Comparison of ENCODE assay signal across 8 cellular contexts in genomic region chr2:119678021-119678656, GRCh38. TPM values are rescaled to one million over a fixed set of nuclear protein-coding genes. Genes with fewer than 3 reads are reported as not detected.
A peak's percentile ranks its signal among the peaks of the same experiment; 100 is the strongest.
DNase-seq lines count a peak whose midpoint lies in the region; ATAC-seq and TF ChIP-seq lines count a peak whose summit lies in the region.

No MANE protein-coding gene starts in this region.

- H3K4me3 Mint-ChIP-seq in IgD-negative memory B cell (peak overlapping the region; percentile 82 to 96 (median 94)), progenitor cell of endocrine pancreas (ENCODE audit: low read depth) (peak overlapping the region; percentile 87)

- no peaks in the 10 kb centered on the region for H3F3A ChIP-seq in smooth muscle cell (ENCODE audit: low read depth)

- H3K9me3 ChIP-seq in OCI-LY3 (ENCODE audit: insufficient read depth, low read length): no peaks in the 10 kb centered on the region
- H3K9me3 ChIP-seq in mammary epithelial cell (replicated peaks; ENCODE audit: insufficient read depth, low read length): no peaks in the 10 kb centered on the region
- no peaks in the 10 kb centered on the region for H3K9me3 ChIP-seq in smooth muscle cell (replicated peaks; ENCODE audit: low read depth)

- H3K4me3 ChIP-seq in OCI-LY3 (ENCODE audit: low read length) (peak overlapping the region; percentile 92), mammary epithelial cell (replicated peaks in 1 of 3; ENCODE audit: insufficient read depth in 1 of 3, low read depth in 2 of 3, low read length in 3 of 3) (peak overlapping the region in 2 of 3 experiments; percentile 1 to 89), smooth muscle cell (no peak overlapping the region)

- peak overlapping the region; percentile 82 to 89 (median 86) for H3K27ac Mint-ChIP-seq in IgD-negative memory B cell
- peak overlapping the region; percentile 56 for H3K27ac Mint-ChIP-seq in progenitor cell of endocrine pancreas

- DNase-seq in mammary epithelial cell (no peak), progenitor cell of endocrine pancreas (ENCODE audit: low spot score, unreplicated experiment) (no peak), smooth muscle cell (lab: John Stamatoyannopoulos, UW; ENCODE audit: unreplicated experiment) (no peak), T1000 (lab: John Stamatoyannopoulos, UW) (no peak)

- H3K4me1 Mint-ChIP-seq in IgD-negative memory B cell (peaks cover 16 to 23% (median 21%) of the 10 kb centered on the region in 3 donors), progenitor cell of endocrine pancreas (ENCODE audit: low read depth) (peaks cover 10% of the 10 kb centered on the region)

- no peak overlapping the region for H3K27ac ChIP-seq in OCI-LY3 (ENCODE audit: low read length)
- no peak overlapping the region for H3K27ac ChIP-seq in mammary epithelial cell (ENCODE audit: insufficient read depth, low read depth, low read length)
- H3K27ac ChIP-seq in smooth muscle cell (ENCODE audit: low read depth): no peak overlapping the region

- 12% methylated on average over 13 of the region's 19 CpGs for WGBS in mammary epithelial cell (ENCODE audit: low coverage, missing lambda C conversion rate)
- WGBS in smooth muscle cell (ENCODE audit: low lambda C conversion rate): 88% methylated on average over 18 of the region's 19 CpGs

- no TSS peak for BruUV-seq in mammary epithelial cell (replicated peaks; lab: Mats Ljungman, UMichigan)

- H3K36me3 ChIP-seq in OCI-LY3 (replicated peaks; ENCODE audit: low read depth, low read length): peaks cover 20% of the 10 kb centered on the region
- no peaks in the 10 kb centered on the region for H3K36me3 ChIP-seq in mammary epithelial cell (ENCODE audit: insufficient read depth, low read length)
- no peaks in the 10 kb centered on the region for H3K36me3 ChIP-seq in smooth muscle cell (ENCODE audit: low read depth)

- H4K20me1 ChIP-seq in OCI-LY3 (ENCODE audit: insufficient read depth, low read length) (peaks cover 11% of the 10 kb centered on the region; the same call in 1 of the 2 replicates), mammary epithelial cell (ENCODE audit: insufficient read depth, low read length) (no peaks in the 10 kb centered on the region), smooth muscle cell (ENCODE audit: low read depth) (peaks cover 5% of the 10 kb centered on the region)

- H3K9ac ChIP-seq in OCI-LY3 (ENCODE audit: low read length) (no peak overlapping the region), mammary epithelial cell (ENCODE audit: insufficient read depth, low read length) (no peak overlapping the region), smooth muscle cell (ENCODE audit: low read depth) (no peak overlapping the region)

- H3K4me1 ChIP-seq in OCI-LY3 (ENCODE audit: low read length): peaks cover 8% of the 10 kb centered on the region; the same call in 1 of the 2 replicates
- H3K4me1 ChIP-seq in mammary epithelial cell (ENCODE audit: insufficient read depth, low read length): peaks cover 8% of the 10 kb centered on the region
- H3K4me1 ChIP-seq in smooth muscle cell (ENCODE audit: low read depth): peaks cover 6% of the 10 kb centered on the region

- peaks cover 25% of the 10 kb centered on the region for H3K79me2 ChIP-seq in OCI-LY3 (ENCODE audit: low read length)
- H3K79me2 ChIP-seq in mammary epithelial cell (ENCODE audit: insufficient read depth, low read length): peaks cover 24% of the 10 kb centered on the region
- H3K79me2 ChIP-seq in smooth muscle cell (ENCODE audit: low read depth): peaks cover 4% of the 10 kb centered on the region

- H3K4me2 ChIP-seq in OCI-LY3 (ENCODE audit: low read length): peak overlapping the region; percentile 65
- peak overlapping the region; percentile 46 for H3K4me2 ChIP-seq in mammary epithelial cell (ENCODE audit: insufficient read depth, low read depth, low read length)
- H3K4me2 ChIP-seq in smooth muscle cell: no peak overlapping the region

- H2AFZ ChIP-seq in OCI-LY3 (ENCODE audit: low read depth, low read length) (peak overlapping the region; percentile 46; the same call in 1 of the 2 replicates), mammary epithelial cell (ENCODE audit: low read depth, low read length) (peak overlapping the region; percentile 99), smooth muscle cell (ENCODE audit: low read depth) (no peak overlapping the region)

- no peaks in the 10 kb centered on the region for H3K27me3 ChIP-seq in OCI-LY3 (ENCODE audit: low read depth, low read length)
- no peaks in the 10 kb centered on the region for H3K27me3 ChIP-seq in mammary epithelial cell (ENCODE audit: insufficient read depth, low read length)
- no peaks in the 10 kb centered on the region for H3K27me3 ChIP-seq in smooth muscle cell (ENCODE audit: low read depth)

- in situ Hi-C loops in mammary epithelial cell (cut with MboI; ENCODE audit: low sequenced_read_pairs in 2 of 2): no loop called here

- H3K27me3 Mint-ChIP-seq in IgD-negative memory B cell: no peaks in the 10 kb centered on the region
- H3K27me3 Mint-ChIP-seq in progenitor cell of endocrine pancreas: no peaks in the 10 kb centered on the region

- CTCF ChIA-PET in mammary epithelial cell (lab: Charles Lee; ENCODE audit: low non-redundant PET): interaction anchor here (0.6 kb wide), 1 partner anchor 156 kb away, joined by 3 read pairs; no protein-coding TSS in a partner anchor

- no peaks in the 10 kb centered on the region for H3K36me3 Mint-ChIP-seq in IgD-negative memory B cell
- peaks cover 1% of the 10 kb centered on the region for H3K36me3 Mint-ChIP-seq in progenitor cell of endocrine pancreas (ENCODE audit: insufficient read depth)

- intact Hi-C loops in mammary epithelial cell (cut with micrococcal nuclease): no loop called here

- no peak for ATAC-seq in GM21367 (IDR thresholded peaks at IDR 0.05; ENCODE audit: unreplicated experiment)
- ATAC-seq in HG02610 (IDR thresholded peaks at IDR 0.05; ENCODE audit: unreplicated experiment): no peak

- H3K9me3 Mint-ChIP-seq in IgD-negative memory B cell (no peaks in the 10 kb centered on the region), progenitor cell of endocrine pancreas (ENCODE audit: low read depth) (no peaks in the 10 kb centered on the region)

- TF ChIP-seq CTCF in OCI-LY3 (IDR thresholded peaks at IDR 0.05; ENCODE audit: low read depth, low read length) (no peak), mammary epithelial cell (conservative IDR thresholded peaks at IDR 0.05 in 1 of 2, IDR thresholded peaks at IDR 0.05 in 1 of 2; ENCODE audit: extremely low read depth in 1 of 2, insufficient read depth in 1 of 2, low read depth in 1 of 2, low read length in 2 of 2) (no peak), progenitor cell of endocrine pancreas (IDR thresholded peaks at IDR 0.05; ENCODE audit: unreplicated experiment) (no peak), smooth muscle cell (IDR thresholded peaks at IDR 0.05; ENCODE audit: borderline replicate concordance, insufficient read depth, poor library complexity, severe bottlenecking) (no peak)

- dilution Hi-C loops in mammary epithelial cell (cut with HindIII; ENCODE audit: low sequenced_read_pairs): no loop called here

RNA-seq across cellular contexts. Expression of gene TMEM177, which starts 0.9 kb away (rescaled TPM):
- polyA plus RNA-seq in IgD-negative memory B cell: 6.8 TPM
- total RNA-seq in mammary epithelial cell: 10 to 100 TPM; 11.7 to 13.3 TPM
- 21.9 TPM for polyA plus RNA-seq in mammary epithelial cell
- 12.2 TPM for polyA minus RNA-seq in mammary epithelial cell
- 22.5 and 23.1 TPM in 2 replicates for total RNA-seq in progenitor cell of endocrine pancreas
- 4.6 and 4.8 TPM in 2 replicates for total RNA-seq in smooth muscle cell
- polyA plus RNA-seq in smooth muscle cell: 6.9 and 8.2 TPM in 2 replicates
